In genomic region chr1:111803951-111804350, GRCh38 we compare ENCODE assay signal across 23 cellular contexts.
"Had no signal": no experiment of that assay in that cellular context is flagged by ENCODE, and none has a peak within 500 bp of the region (broad histone marks: within the 10 kb centered on the region; RNA-seq: fewer than 3 reads in every experiment).

No MANE protein-coding gene starts in this region.

- DNase-seq: activated CD4-positive, alpha-beta memory T cell treated with anti-CD3 and anti-CD28 coated beads for 36 hours; activated CD4-positive, alpha-beta T cell treated with anti-CD3 and anti-CD28 coated beads, Interleukin-2, amount 10 ng/mL, durations not matched to agents 7 days and 5 days; activated CD4-positive, CD25-positive, alpha-beta regulatory T cell; activated CD8-positive, alpha-beta memory T cell treated with anti-CD3 and anti-CD28 coated beads for 24 hours; activated effector memory CD4-positive, alpha-beta T cell treated with anti-CD3 and anti-CD28 coated beads, Interleukin-2, amount 50 U/mL, for 16 hours; activated naive CD4-positive, alpha-beta T cell treated with Interleukin-2 at 50 U/mL for 16 hours; activated T-cell treated with anti-CD3 and anti-CD28 coated beads, Interleukin-2, amount 50 U/mL, for 4 hours; amygdala; Karpas-422; NCI-H1048; NCI-H1930; NCI-H2171; NCI-H2227 treated with DMSO at 0.1 percent for 48 hours; NCI-H446 treated with DMSO at 0.1 percent for 48 hours; NCI-H524 treated with DMSO at 0.1 percent for 48 hours; T-cell had no signal

- H3K4me3 ChIP-seq: K562, SK-N-MC had no signal

- H3K27ac ChIP-seq: SK-N-MC, VCaP had no signal

- H3K27me3 Mint-ChIP-seq: activated CD4-positive, alpha-beta memory T cell treated with anti-CD3 and anti-CD28 coated beads for 36 hours; activated naive CD8-positive, alpha-beta T cell had no signal

- H3K4me3 Mint-ChIP-seq: activated CD4-positive, alpha-beta memory T cell treated with anti-CD3 and anti-CD28 coated beads for 36 hours; activated CD4-positive, alpha-beta T cell treated with anti-CD3 and anti-CD28 coated beads, Interleukin-2, amount 10 ng/mL, durations not matched to agents 7 days and 5 days; activated naive CD8-positive, alpha-beta T cell; activated T-cell treated with anti-CD3 and anti-CD28 coated beads, Interleukin-2, amount 50 U/mL, for 4 hours; brain; central memory CD8-positive, alpha-beta T cell; T-cell had no signal

- ATAC-seq: activated T-cell treated with anti-CD3 and anti-CD28 coated beads, Interleukin-2, amount 50 U/mL, for 4 hours; T-cell had no signal

- FAIRE-seq: astrocyte, K562 had no signal

- H3K9me3 Mint-ChIP-seq: activated CD4-positive, alpha-beta memory T cell treated with anti-CD3 and anti-CD28 coated beads for 36 hours; activated CD4-positive, alpha-beta T cell treated with anti-CD3 and anti-CD28 coated beads, Interleukin-2, amount 10 ng/mL, durations not matched to agents 7 days and 5 days; central memory CD8-positive, alpha-beta T cell had no signal

- H3K27ac Mint-ChIP-seq: activated CD4-positive, alpha-beta memory T cell treated with anti-CD3 and anti-CD28 coated beads for 36 hours; activated CD4-positive, alpha-beta T cell treated with anti-CD3 and anti-CD28 coated beads, Interleukin-2, amount 10 ng/mL, durations not matched to agents 7 days and 5 days; activated naive CD8-positive, alpha-beta T cell; brain; T-cell had no signal

- H3K36me3 Mint-ChIP-seq: activated CD4-positive, alpha-beta memory T cell treated with anti-CD3 and anti-CD28 coated beads for 36 hours; activated naive CD8-positive, alpha-beta T cell; T-cell had no signal

- H3K4me1 Mint-ChIP-seq: activated CD4-positive, alpha-beta T cell treated with anti-CD3 and anti-CD28 coated beads, Interleukin-2, amount 10 ng/mL, durations not matched to agents 7 days and 5 days; central memory CD8-positive, alpha-beta T cell had no signal
